Comparison of ENCODE assay signal across 21 cellular contexts in genomic region chr12:58668831-58669230, GRCh38.
DNase-seq lines count a peak whose midpoint lies in the region; ATAC-seq and TF ChIP-seq lines count a peak whose summit lies in the region.
"Had no signal": no experiment of that assay in that cellular context is flagged by ENCODE, and none has a peak within 500 bp of the region (broad histone marks: within the 10 kb centered on the region; RNA-seq: fewer than 3 reads in every experiment).

No MANE protein-coding gene starts in this region.

- no peak overlapping the region for H3K9ac ChIP-seq in smooth muscle cell (ENCODE audit: low read depth)

- no peaks in the 10 kb centered on the region for H3K4me1 Mint-ChIP-seq in activated T-helper 2 cell treated with anti-CD3 and anti-CD28 coated beads, Interferon-gamma antibody, Interleukin-2, Interleukin-4, amounts not matched to agents 10 μg/mL and 5 μg/mL and 100 μg/mL, durations not matched to agents 14 hours and 24 hours and 36 hours (ENCODE audit: low read depth)
- H3K4me1 Mint-ChIP-seq: nephron progenitor cell had no signal

- no peaks in the 10 kb centered on the region for H3K79me2 ChIP-seq in smooth muscle cell (ENCODE audit: low read depth)

- H3K4me1 ChIP-seq in smooth muscle cell (ENCODE audit: low read depth), result peaks cover 5% of the 10 kb centered on the region
- H3K4me1 ChIP-seq: psoas muscle had no signal

- H3K36me3 Mint-ChIP-seq in activated T-helper 2 cell treated with anti-CD3 and anti-CD28 coated beads, Interferon-gamma antibody, Interleukin-2, Interleukin-4, amounts not matched to agents 10 μg/mL and 5 μg/mL and 100 μg/mL, durations not matched to agents 14 hours and 24 hours and 36 hours (ENCODE audit: low read depth), result no peaks in the 10 kb centered on the region

- H3K9me3 ChIP-seq in smooth muscle cell (replicated peaks; ENCODE audit: low read depth), result no peaks in the 10 kb centered on the region
- H3K9me3 ChIP-seq: psoas muscle had no signal

- no peak for ATAC-seq in left colon
- ATAC-seq: psoas muscle, Right ventricle myocardium inferior had no signal

- H3K27ac ChIP-seq in smooth muscle cell (ENCODE audit: low read depth), result peak overlapping the region; percentile 53
- H3K27ac ChIP-seq: C4-2B, psoas muscle had no signal

- H3K9me3 Mint-ChIP-seq in activated T-helper 2 cell treated with anti-CD3 and anti-CD28 coated beads, Interferon-gamma antibody, Interleukin-2, Interleukin-4, amounts not matched to agents 10 μg/mL and 5 μg/mL and 100 μg/mL, durations not matched to agents 14 hours and 24 hours and 36 hours, result no peaks in the 10 kb centered on the region
- H3K9me3 Mint-ChIP-seq: endodermal cell had no signal

- intact Hi-C loops in activated T-helper 2 cell treated with anti-CD3 and anti-CD28 coated beads, Interferon-gamma antibody, Interleukin-2, Interleukin-4, amounts not matched to agents 10 μg/mL and 5 μg/mL and 100 μg/mL, durations not matched to agents 14 hours and 24 hours and 36 hours (cut with micrococcal nuclease), result no loop called here
- intact Hi-C loops in left colon (cut with DNase I, micrococcal nuclease), result no loop called here

- H3K4me2 ChIP-seq in smooth muscle cell, result peak overlapping the region; percentile 19

- WGBS in smooth muscle cell (ENCODE audit: low lambda C conversion rate), result 42% methylated on average over 1 of the region's 1 CpG

- peak; percentile 82 for DNase-seq in GM04503 (ENCODE audit: low read depth)
- peak; percentile 59 for DNase-seq in astrocyte of the cerebellum (ENCODE audit: low read depth)
- peak; percentile 71 for DNase-seq in foreskin melanocyte
- DNase-seq in smooth muscle cell (lab: John Stamatoyannopoulos, UW; ENCODE audit: unreplicated experiment), result no peak
- DNase-seq in Ammon's horn (ENCODE audit: low spot score), result no peak
- no peak for DNase-seq in GOT3 (lab: John Stamatoyannopoulos, UW)
- DNase-seq in activated T-helper 2 cell treated with anti-CD3 and anti-CD28 coated beads, Interferon-gamma antibody, Interleukin-2, Interleukin-4, amounts not matched to agents 10 μg/mL and 5 μg/mL and 100 μg/mL, durations not matched to agents 14 hours and 24 hours and 36 hours (ENCODE audit: low spot score), result no peak
- DNase-seq in left colon, result no peak
- DNase-seq: activated CD4-positive, alpha-beta T cell treated with anti-CD3 and anti-CD28 coated beads for 4 hours; DMS153; endodermal cell; Kasumi-1; kidney glomerular epithelial cell; mesendoderm; NCI-H1105 treated with DMSO at 0.1 percent for 48 hours; NCI-H526 treated with DMSO at 0.1 percent for 48 hours; nephron progenitor cell; psoas muscle; stimulated activated CD8-positive, alpha-beta memory T cell treated with anti-CD3 and anti-CD28 coated beads, Interleukin-4, amount 100 ng/mL, for 48 hours had no signal

- H3K4me3 ChIP-seq in astrocyte of the cerebellum (ENCODE audit: low read depth, low read length) (no peak overlapping the region), smooth muscle cell (no peak overlapping the region)
- H3K4me3 ChIP-seq: psoas muscle had no signal

- in situ Hi-C loops in astrocyte of the cerebellum (cut with HindIII; ENCODE audit: low sequenced_read_pairs), result no loop called here

- no peaks in the 10 kb centered on the region for H4K20me1 ChIP-seq in smooth muscle cell (ENCODE audit: low read depth)

- H3K4me3 Mint-ChIP-seq in activated T-helper 2 cell treated with anti-CD3 and anti-CD28 coated beads, Interferon-gamma antibody, Interleukin-2, Interleukin-4, amounts not matched to agents 10 μg/mL and 5 μg/mL and 100 μg/mL, durations not matched to agents 14 hours and 24 hours and 36 hours (ENCODE audit: low read depth), result no peak overlapping the region
- H3K4me3 Mint-ChIP-seq: endodermal cell, nephron progenitor cell had no signal

- no peaks in the 10 kb centered on the region for H3K27me3 ChIP-seq in smooth muscle cell (ENCODE audit: low read depth)

- no peaks in the 10 kb centered on the region for H3K36me3 ChIP-seq in smooth muscle cell (ENCODE audit: low read depth)

- no peak overlapping the region for H2AFZ ChIP-seq in smooth muscle cell (ENCODE audit: low read depth)

- no peaks in the 10 kb centered on the region for H3F3A ChIP-seq in smooth muscle cell (ENCODE audit: low read depth)

- H3K27ac Mint-ChIP-seq in activated T-helper 2 cell treated with anti-CD3 and anti-CD28 coated beads, Interferon-gamma antibody, Interleukin-2, Interleukin-4, amounts not matched to agents 10 μg/mL and 5 μg/mL and 100 μg/mL, durations not matched to agents 14 hours and 24 hours and 36 hours, result no peak overlapping the region
- H3K27ac Mint-ChIP-seq: endodermal cell, nephron progenitor cell had no signal

- H3K27me3 Mint-ChIP-seq in activated T-helper 2 cell treated with anti-CD3 and anti-CD28 coated beads, Interferon-gamma antibody, Interleukin-2, Interleukin-4, amounts not matched to agents 10 μg/mL and 5 μg/mL and 100 μg/mL, durations not matched to agents 14 hours and 24 hours and 36 hours (ENCODE audit: low read depth), result no peaks in the 10 kb centered on the region

- TF ChIP-seq CTCF in astrocyte of the cerebellum (IDR thresholded peaks at IDR 0.05; ENCODE audit: low read depth, low read length, missing control alignments), result no peak
- no peak for TF ChIP-seq CTCF in smooth muscle cell (IDR thresholded peaks at IDR 0.05; ENCODE audit: borderline replicate concordance, insufficient read depth, poor library complexity, severe bottlenecking)

Comparison
In these comparisons a context has a peak if more than half of its experiments do, and no peak if none do; other contexts are left out.
1. DNase-seq: peak in GM04503 (single experiment), astrocyte of the cerebellum (single experiment) and foreskin melanocyte (single experiment); none in smooth muscle cell (single experiment), Ammon's horn (single experiment), GOT3 (single experiment), activated T-helper 2 cell treated with anti-CD3 and anti-CD28 coated beads, Interferon-gamma antibody, Interleukin-2, Interleukin-4, amounts not matched to agents 10 μg/mL and 5 μg/mL and 100 μg/mL, durations not matched to agents 14 hours and 24 hours and 36 hours (single experiment) and left colon (0 of 2).